8 cellular contexts compared by ENCODE assay signal in genomic region chr15:29270169-29270955, GRCh38. TPM values are rescaled to one million over a fixed set of nuclear protein-coding genes. Genes with fewer than 3 reads are reported as not detected.
A peak's percentile ranks its signal among the peaks of the same experiment; 100 is the strongest.
DNase-seq lines count a peak whose midpoint lies in the region; ATAC-seq and TF ChIP-seq lines count a peak whose summit lies in the region.

No MANE protein-coding gene starts in this region.

- H3K4me1 ChIP-seq in SJSA1 (replicated peaks) (peaks cover 21% of the 10 kb centered on the region), muscle layer of colon (ENCODE audit: insufficient read depth, low read length) (peaks cover 34% of the 10 kb centered on the region)

- H3K27me3 ChIP-seq in SJSA1 (replicated peaks) (no peaks in the 10 kb centered on the region), muscle layer of colon (ENCODE audit: control insufficient read depth in 1 of 2, insufficient read depth in 2 of 2, low read length in 2 of 2) (no peaks in the 10 kb centered on the region)

- peaks cover 6% of the 10 kb centered on the region for H3K36me3 ChIP-seq in SJSA1
- no peaks in the 10 kb centered on the region for H3K36me3 ChIP-seq in muscle layer of colon (ENCODE audit: insufficient read depth, low read length)

- H3K9me3 ChIP-seq in SJSA1 (replicated peaks) = no peaks in the 10 kb centered on the region
- H3K9me3 ChIP-seq in muscle layer of colon (ENCODE audit: low read length) = no peaks in the 10 kb centered on the region

- no peak overlapping the region for H3K27ac ChIP-seq in SJSA1
- H3K27ac ChIP-seq in muscle layer of colon (ENCODE audit: low read depth, low read length) = peak overlapping the region; percentile 77

- H3K4me3 ChIP-seq in AG10803 (ENCODE audit: low read length) (peak overlapping the region; percentile 86), SJSA1 (peak overlapping the region; percentile 83), muscle layer of colon (ENCODE audit: low read depth in 1 of 2, low read length in 2 of 2) (peak overlapping the region; percentile 64 to 91)

- TF ChIP-seq CTCF in AG10803 (conservative IDR thresholded peaks at IDR 0.05; ENCODE audit: low read length) = no peak

- ATAC-seq in GM18868 (IDR thresholded peaks at IDR 0.05; ENCODE audit: unreplicated experiment) (peak; percentile 25), HG03064 (IDR thresholded peaks at IDR 0.05; ENCODE audit: low read depth, unreplicated experiment) (peak; percentile 27)

- H3K9ac ChIP-seq in muscle layer of colon (ENCODE audit: low read length) = peak overlapping the region; percentile 62

- DNase-seq in AG10803 (ENCODE audit: low read depth) (peak; percentile 75), SJSA1 (ENCODE audit: low read depth in 1 of 2, low spot score in 2 of 2) (no peak), dermis blood vessel endothelial cell (peak; percentile 16), UCSD-AML1 (lab: John Stamatoyannopoulos, UW; ENCODE audit: unreplicated experiment) (no peak), NCI-H82 (lab: John Stamatoyannopoulos, UW) (no peak)

RNA-seq across cellular contexts. Expression of gene NSMCE3, which starts 0.7 kb away (rescaled TPM):
- 11.1 and 14.7 TPM in 2 replicates for total RNA-seq in SJSA1 (2014; rRNA removed; shearing (Covaris generic))
- 5.9 and 8.3 TPM in 2 replicates for total RNA-seq in dermis blood vessel endothelial cell

Comparison
In these comparisons a context has a peak if more than half of its experiments do, and no peak if none do; other contexts are left out.
1. DNase-seq: peak in AG10803 (single experiment) and dermis blood vessel endothelial cell (single experiment); none in SJSA1 (0 of 2), UCSD-AML1 (single experiment) and NCI-H82 (single experiment).
2. Peak in every context shown above with its lines, with median percentiles within 50 percentile points of each other: H3K4me3 ChIP-seq.